In the genomic region with DNA sequence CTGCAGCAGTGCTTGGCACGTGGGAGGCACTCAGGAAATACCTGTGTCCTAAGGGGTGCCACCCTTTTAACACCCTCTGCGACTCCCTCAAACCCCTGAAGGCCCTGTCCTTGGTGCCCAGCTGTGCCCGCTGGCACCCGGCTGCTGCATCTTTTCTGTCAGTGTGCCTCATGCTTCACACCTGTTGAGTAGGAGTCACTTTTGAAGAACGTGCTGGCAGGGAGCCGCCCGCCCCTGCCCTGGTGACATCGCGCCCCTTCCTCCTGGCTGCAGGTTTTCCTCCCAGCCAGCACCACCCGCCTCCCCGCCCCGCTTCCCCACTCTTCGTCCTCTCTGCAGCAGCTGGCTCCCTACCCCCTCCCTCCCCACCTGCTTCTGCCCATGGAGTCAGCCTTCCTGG, we compare ENCODE assay signal across 19 cellular contexts. TPM values are rescaled to one million over a fixed set of nuclear protein-coding genes. Genes with fewer than 3 reads are reported as not detected.
DNase-seq lines count a peak whose midpoint lies in the region; ATAC-seq and TF ChIP-seq lines count a peak whose summit lies in the region.
"Had no signal": no experiment of that assay in that cellular context is flagged by ENCODE, and none has a peak within 500 bp of the region (broad histone marks: within the 10 kb centered on the region; RNA-seq: fewer than 3 reads in every experiment).

No MANE protein-coding gene starts in this region.

- H3K36me3 ChIP-seq in CD8-positive, alpha-beta memory T cell (ENCODE audit: insufficient read depth, low read length), result peaks cover 10% of the 10 kb centered on the region
- H3K36me3 ChIP-seq in left ventricle myocardium inferior (peaks cover 80% of the 10 kb centered on the region), gastrocnemius medialis (peaks cover 0 to 71% of the 10 kb centered on the region in 2 donors), tibial artery (peaks cover 49 to 97% (median 75%) of the 10 kb centered on the region in 3 donors)

- no peak for TF ChIP-seq POLR2A in gastrocnemius medialis (IDR thresholded peaks at IDR 0.05)

- TF ChIP-seq CTCF in left ventricle myocardium inferior (IDR thresholded peaks at IDR 0.05; ENCODE audit: borderline replicate concordance) (no peak), gastrocnemius medialis (IDR thresholded peaks at IDR 0.05 in 4 of 5, conservative IDR thresholded peaks at IDR 0.05 in 1 of 5) (no peak), tibial artery (IDR thresholded peaks at IDR 0.05) (no peak)

- H3K4me1 Mint-ChIP-seq in CD8-positive, alpha-beta memory T cell, result peaks cover 0 to 3% (median 0%) of the 10 kb centered on the region in 3 donors

- no peaks in the 10 kb centered on the region for H3K27me3 Mint-ChIP-seq in CD8-positive, alpha-beta memory T cell
- H3K27me3 Mint-ChIP-seq: activated CD4-positive, alpha-beta memory T cell treated with anti-CD3 and anti-CD28 coated beads for 36 hours had no signal

- H3K4me1 ChIP-seq in CD8-positive, alpha-beta memory T cell (ENCODE audit: insufficient read depth, low read length), result no peaks in the 10 kb centered on the region
- H3K4me1 ChIP-seq in left ventricle myocardium inferior, result peaks cover 19% of the 10 kb centered on the region
- H3K4me1 ChIP-seq in gastrocnemius medialis, result no peaks in the 10 kb centered on the region
- no peaks in the 10 kb centered on the region for H3K4me1 ChIP-seq in tibial artery
- H3K4me1 ChIP-seq: parathyroid adenoma had no signal

- no peaks in the 10 kb centered on the region for H3K27me3 ChIP-seq in CD8-positive, alpha-beta memory T cell (ENCODE audit: insufficient read depth, low read length, poor library complexity, severe bottlenecking)
- H3K27me3 ChIP-seq in left ventricle myocardium inferior (ENCODE audit: low read depth) (no peaks in the 10 kb centered on the region), gastrocnemius medialis (no peaks in the 10 kb centered on the region), tibial artery (no peaks in the 10 kb centered on the region)
- H3K27me3 ChIP-seq: MG63 had no signal

- CTCF ChIA-PET in CD8-positive, alpha-beta memory T cell (lab: Charles Lee), result interaction anchor here (1.3 to 3.8 kb wide), 4 partner anchors 12 to 184 kb away, joined by 3 to 15 read pairs (median 4); no protein-coding TSS in a partner anchor

- DNase-seq in CD8-positive, alpha-beta memory T cell, result no peak
- peak; percentile 53 for DNase-seq in NAMALWA (ENCODE audit: low spot score)
- no peak for DNase-seq in left ventricle myocardium inferior
- no peak for DNase-seq in gastrocnemius medialis
- DNase-seq in tibial artery, result no peak
- no peak for DNase-seq in D341Med (ENCODE audit: low spot score)
- DNase-seq in retina, result no peak
- DNase-seq: activated CD4-positive, alpha-beta memory T cell treated with anti-CD3 and anti-CD28 coated beads for 36 hours; activated T-cell treated with anti-CD3 and anti-CD28 coated beads, Interleukin-2, amount 50 U/mL, for 4 hours; H7; head of caudate nucleus; MG63; NCI-H187 treated with DMSO at 0.1 percent for 48 hours; NCI-H524; PC-3 had no signal

- H3K4me3 Mint-ChIP-seq in CD8-positive, alpha-beta memory T cell, result no peak overlapping the region
- H3K4me3 Mint-ChIP-seq: activated CD4-positive, alpha-beta memory T cell treated with anti-CD3 and anti-CD28 coated beads for 36 hours; activated T-cell treated with anti-CD3 and anti-CD28 coated beads, Interleukin-2, amount 50 U/mL, for 4 hours had no signal

- POLR2A ChIA-PET in CD8-positive, alpha-beta memory T cell (lab: Charles Lee), result interaction anchor here (0.6 kb wide), 1 partner anchor 36 kb away, joined by 3 read pairs; no protein-coding TSS in a partner anchor

- no peak overlapping the region for H3K27ac Mint-ChIP-seq in CD8-positive, alpha-beta memory T cell
- H3K27ac Mint-ChIP-seq: activated CD4-positive, alpha-beta memory T cell treated with anti-CD3 and anti-CD28 coated beads for 36 hours; activated naive CD4-positive, alpha-beta T cell treated with anti-CD3 and anti-CD28 coated beads, Interleukin-2, amount 50 U/mL, for 72 hours had no signal

- in situ Hi-C loops in gastrocnemius medialis (cut with MboI; ENCODE audit: low sequenced_read_pairs in 4 of 4), result no loop called here

- ATAC-seq in gastrocnemius medialis (no peak), HG02938 (IDR thresholded peaks at IDR 0.05; ENCODE audit: unreplicated experiment) (no peak)
- ATAC-seq: activated naive CD4-positive, alpha-beta T cell treated with anti-CD3 and anti-CD28 coated beads, Interleukin-2, amount 50 U/mL, for 72 hours; activated T-cell treated with anti-CD3 and anti-CD28 coated beads, Interleukin-2, amount 50 U/mL, for 4 hours; PC-3 had no signal

- intact Hi-C loops in left ventricle myocardium inferior (cut with micrococcal nuclease) (no loop called here), gastrocnemius medialis (cut with DNase I; ENCODE audit: low total_unique reads) (no loop called here), tibial artery (cut with DNase I; ENCODE audit: low total_unique reads) (no loop called here)

- H3K4me3 ChIP-seq in CD8-positive, alpha-beta memory T cell (ENCODE audit: low read length), result no peak overlapping the region
- H3K4me3 ChIP-seq in left ventricle myocardium inferior, result no peak overlapping the region
- no peak overlapping the region for H3K4me3 ChIP-seq in gastrocnemius medialis
- no peak overlapping the region for H3K4me3 ChIP-seq in tibial artery
- H3K4me3 ChIP-seq: MG63 had no signal

- H3K9me3 Mint-ChIP-seq in CD8-positive, alpha-beta memory T cell, result no peaks in the 10 kb centered on the region
- H3K9me3 Mint-ChIP-seq: activated CD4-positive, alpha-beta memory T cell treated with anti-CD3 and anti-CD28 coated beads for 36 hours; activated naive CD4-positive, alpha-beta T cell treated with anti-CD3 and anti-CD28 coated beads, Interleukin-2, amount 50 U/mL, for 72 hours; activated T-cell treated with anti-CD3 and anti-CD28 coated beads, Interleukin-2, amount 50 U/mL, for 4 hours had no signal

- no peaks in the 10 kb centered on the region for H3K9me3 ChIP-seq in CD8-positive, alpha-beta memory T cell (ENCODE audit: low read length)
- no peaks in the 10 kb centered on the region for H3K9me3 ChIP-seq in left ventricle myocardium inferior (replicated peaks)
- no peaks in the 10 kb centered on the region for H3K9me3 ChIP-seq in gastrocnemius medialis
- H3K9me3 ChIP-seq in tibial artery, result no peaks in the 10 kb centered on the region
- H3K9me3 ChIP-seq: MG63 had no signal

- H3K36me3 Mint-ChIP-seq in CD8-positive, alpha-beta memory T cell, result peaks cover 0 to 74% (median 2%) of the 10 kb centered on the region in 3 donors

- peak overlapping the region; percentile 38 for H3K27ac ChIP-seq in CD8-positive, alpha-beta memory T cell (ENCODE audit: low read depth, low read length)
- H3K27ac ChIP-seq in left ventricle myocardium inferior (replicated peaks) (peak overlapping the region; percentile 75), gastrocnemius medialis (peak overlapping the region in 3 of 4 donors; percentile 57 to 69 (median 61)), tibial artery (no peak overlapping the region)

RNA-seq across cellular contexts. Expression of a gene that starts 17.8 kb away (rescaled TPM):
- 10 to 100 TPM; 44.9 to 49.8 TPM for total RNA-seq in CD8-positive, alpha-beta memory T cell
- polyA plus RNA-seq in CD8-positive, alpha-beta memory T cell, result 60.6 TPM
- 8.4 TPM for total RNA-seq in left ventricle myocardium inferior
- total RNA-seq in gastrocnemius medialis, result 10 to 100 TPM; 11.5 to 51.7 (median 20.1) TPM

RNA-seq across cellular contexts. Expression of a gene that starts 18.4 kb away (rescaled TPM):
- total RNA-seq in CD8-positive, alpha-beta memory T cell, result 100 to 1,000 TPM; 196 to 204 TPM
- 2.7 TPM for polyA plus RNA-seq in CD8-positive, alpha-beta memory T cell
- total RNA-seq in left ventricle myocardium inferior, result 405 TPM
- 100 to 1,000 TPM in 1 of 4 donors, 10 to 100 TPM in 3; 24.1 to 472 (median 32.8) TPM for total RNA-seq in gastrocnemius medialis

RNA-seq across cellular contexts. Expression of a gene that starts 21.8 kb away (rescaled TPM):
- 10 to 100 TPM; 13.3 to 13.8 TPM for total RNA-seq in CD8-positive, alpha-beta memory T cell
- polyA plus RNA-seq in CD8-positive, alpha-beta memory T cell, result 14.6 TPM
- total RNA-seq in left ventricle myocardium inferior (5.0 TPM), gastrocnemius medialis (10 to 100 TPM in 1 of 4 donors, 1 to 10 TPM in 3; 2.6 to 12.4 (median 5.6) TPM)

RNA-seq across cellular contexts. Expression of a gene that starts 49.7 kb away (rescaled TPM):
- 1 to 10 TPM in 1 of 2 experiments, under 1 TPM in 1; 0.91 to 1.2 TPM for total RNA-seq in CD8-positive, alpha-beta memory T cell
- polyA plus RNA-seq in CD8-positive, alpha-beta memory T cell, result 0.59 TPM
- total RNA-seq in left ventricle myocardium inferior, result 0.44 TPM
- under 1 TPM; 0.16 to 0.71 (median 0.48) TPM for total RNA-seq in gastrocnemius medialis
- polyA plus RNA-seq: keratinocyte had no signal

Comparison
In these comparisons a context has a peak if more than half of its experiments do, and no peak if none do; other contexts are left out.
1. H3K27ac ChIP-seq: peak in CD8-positive, alpha-beta memory T cell (single experiment), left ventricle myocardium inferior (single experiment) and gastrocnemius medialis (3 of 4); none in tibial artery (0 of 2).